In the genomic region with DNA sequence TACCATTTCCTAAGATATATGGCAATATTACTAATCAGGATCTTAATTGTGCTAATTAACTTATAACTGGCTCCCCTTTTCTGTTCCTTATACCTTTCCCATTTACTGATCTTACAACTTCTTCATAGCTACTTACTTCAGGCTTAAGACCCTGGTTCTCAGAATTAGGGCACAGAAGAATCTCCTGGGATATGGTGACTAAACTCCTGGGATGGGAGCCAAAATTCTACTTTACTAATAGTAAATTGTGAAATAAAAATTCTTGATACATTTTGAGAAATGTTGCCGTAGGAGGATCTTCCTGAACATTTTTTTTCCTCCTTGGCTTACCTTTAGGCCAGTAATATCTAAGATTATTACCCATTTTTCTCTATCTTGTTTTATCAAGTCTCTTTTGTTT, we compare ENCODE assay signal across 16 cellular contexts.
DNase-seq lines count a peak whose midpoint lies in the region; ATAC-seq and TF ChIP-seq lines count a peak whose summit lies in the region.
"Had no signal": no experiment of that assay in that cellular context is flagged by ENCODE, and none has a peak within 500 bp of the region (broad histone marks: within the 10 kb centered on the region; RNA-seq: fewer than 3 reads in every experiment).

No MANE protein-coding gene starts in this region.

- peaks cover 0 to 3% of the 10 kb centered on the region in 2 donors for H3K4me1 ChIP-seq in adrenal gland (replicated peaks in 1 of 2)
- H3K4me1 ChIP-seq: colonic mucosa, neural progenitor cell had no signal

- no peaks in the 10 kb centered on the region for H3K36me3 ChIP-seq in adrenal gland (replicated peaks in 1 of 2)
- H3K36me3 ChIP-seq: colonic mucosa, neural progenitor cell had no signal

- no peak overlapping the region for H3K4me3 ChIP-seq in adrenal gland
- no peak overlapping the region for H3K4me3 ChIP-seq in fibroblast of the aortic adventitia (ENCODE audit: low read depth, low read length)
- H3K4me3 ChIP-seq: colonic mucosa, neural progenitor cell had no signal

- H3K9me3 ChIP-seq in adrenal gland (replicated peaks in 1 of 3) = no peaks in the 10 kb centered on the region
- H3K9me3 ChIP-seq: colonic mucosa had no signal

- no peak for TF ChIP-seq POLR2A in adrenal gland (IDR thresholded peaks at IDR 0.05)

- DNase-seq in DMS 273 (lab: John Stamatoyannopoulos, UW; ENCODE audit: unreplicated experiment) (peak; percentile 16), DMS 273 treated with DMSO at 0.1 percent for 48 hours (lab: John Stamatoyannopoulos, UW) (no peak), adrenal gland (peak in 5 of 7 donors; percentile 31 to 54 (median 43)), fibroblast of the aortic adventitia (ENCODE audit: low read depth) (peak; percentile 9), smooth muscle cell of the brain vasculature (ENCODE audit: low read depth, low spot score) (peak; percentile 46), NCI-H2081 treated with DMSO at 0.1 percent for 48 hours (lab: John Stamatoyannopoulos, UW) (no peak), SIG-M5 (lab: John Stamatoyannopoulos, UW) (no peak)
- DNase-seq: CD8-positive, alpha-beta memory T cell; colonic mucosa; NCI-H1417 treated with DMSO at 0.1 percent for 48 hours; NCI-H446; stimulated activated naive CD4-positive, alpha-beta T cell had no signal

- WGBS in adrenal gland, 4 donors = 3 to 24% (median 20%) methylated on average over 1 of the region's 1 CpG

- no peak for TF ChIP-seq CTCF in adrenal gland (IDR thresholded peaks at IDR 0.05)
- TF ChIP-seq CTCF in fibroblast of the aortic adventitia (IDR thresholded peaks at IDR 0.05; ENCODE audit: insufficient read depth, low read length) = no peak

- no peaks in the 10 kb centered on the region for H3K27me3 ChIP-seq in adrenal gland
- H3K27me3 ChIP-seq: colonic mucosa, neural progenitor cell had no signal

- H3K27ac ChIP-seq in adrenal gland = peak overlapping the region in 2 of 5 donors; percentile 30 to 37
- H3K27ac ChIP-seq: 22Rv1, colonic mucosa, neural progenitor cell had no signal

- ATAC-seq in GM21423 (IDR thresholded peaks at IDR 0.05; ENCODE audit: unreplicated experiment) = no peak
- ATAC-seq: WTC11 had no signal

- intact Hi-C loops in adrenal gland (cut with DNase I) = no loop called here

Comparison
In these comparisons a context has a peak if more than half of its experiments do, and no peak if none do; other contexts are left out.
1. DNase-seq: peak in DMS 273 (single experiment), adrenal gland (5 of 7), fibroblast of the aortic adventitia (single experiment) and smooth muscle cell of the brain vasculature (single experiment); none in DMS 273 treated with DMSO at 0.1 percent for 48 hours (single experiment), NCI-H2081 treated with DMSO at 0.1 percent for 48 hours (single experiment) and SIG-M5 (single experiment).